8 cellular contexts compared by ENCODE assay signal in the genomic region with DNA sequence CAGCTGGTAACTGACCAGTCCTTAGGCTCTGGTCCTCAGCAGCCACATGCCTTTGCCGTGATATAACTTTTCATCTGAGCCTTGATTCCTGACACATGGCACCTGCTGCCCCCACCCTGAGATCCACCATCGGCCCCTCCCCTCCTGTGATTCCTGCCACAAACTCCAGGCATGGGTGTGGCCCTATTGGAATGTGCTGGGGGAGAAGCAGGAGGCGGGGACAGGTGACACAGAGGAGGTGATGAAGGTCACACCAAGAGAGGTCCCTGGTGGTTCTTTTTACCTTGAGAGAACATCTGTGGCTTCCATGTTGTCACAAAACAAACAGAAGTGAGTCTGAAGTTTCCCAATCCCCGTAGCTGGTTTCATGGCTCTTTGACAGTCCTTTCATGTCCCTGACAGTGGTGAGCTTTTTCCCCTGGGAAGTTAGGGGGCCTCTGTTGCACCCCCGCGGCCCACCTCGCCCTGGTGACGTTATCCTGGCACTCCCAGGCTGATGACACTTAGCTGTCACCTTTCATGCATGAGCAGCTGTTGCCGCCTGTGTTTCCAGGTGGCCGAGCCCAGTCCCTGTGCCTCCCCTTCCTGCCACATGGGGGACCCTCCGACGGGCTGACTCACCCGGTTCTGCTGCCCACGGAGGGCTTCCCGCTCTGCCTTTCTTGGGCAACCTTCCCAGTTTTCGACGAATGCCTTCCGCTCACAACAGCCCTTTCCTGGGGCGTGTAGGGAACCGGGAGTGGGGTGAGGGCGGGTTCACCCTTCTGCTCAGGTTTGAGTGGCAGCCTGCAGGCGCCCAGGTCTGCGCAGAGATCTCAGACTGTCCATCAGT.
DNase-seq lines count a peak whose midpoint lies in the region; ATAC-seq and TF ChIP-seq lines count a peak whose summit lies in the region.

No MANE protein-coding gene starts in this region.

- TF ChIP-seq CTCF in mammary epithelial cell (conservative IDR thresholded peaks at IDR 0.05 in 1 of 2, IDR thresholded peaks at IDR 0.05 in 1 of 2; ENCODE audit: extremely low read depth in 1 of 2, insufficient read depth in 1 of 2, low read depth in 1 of 2, low read length in 2 of 2) (no peak), mucosa of descending colon (IDR thresholded peaks at IDR 0.05) (no peak)

- no peak overlapping the region for H3K9ac ChIP-seq in mammary epithelial cell (ENCODE audit: insufficient read depth, low read length)

- dilution Hi-C loops in mammary epithelial cell (cut with HindIII; ENCODE audit: low sequenced_read_pairs) = no loop called here

- H3K4me1 ChIP-seq in mammary epithelial cell (ENCODE audit: insufficient read depth, low read length) (peaks cover 4% of the 10 kb centered on the region), mucosa of descending colon (ENCODE audit: low read depth) (peaks cover 5% of the 10 kb centered on the region)

- H2AFZ ChIP-seq in mammary epithelial cell (ENCODE audit: low read depth, low read length) = peak overlapping the region; percentile 8

- peaks cover 4% of the 10 kb centered on the region for H3K9me3 ChIP-seq in mammary epithelial cell (replicated peaks; ENCODE audit: insufficient read depth, low read length)
- H3K9me3 ChIP-seq in mucosa of descending colon = no peaks in the 10 kb centered on the region

- CTCF ChIA-PET in mammary epithelial cell (lab: Charles Lee; ENCODE audit: low non-redundant PET) = no interaction called here

- H3K79me2 ChIP-seq in mammary epithelial cell (ENCODE audit: insufficient read depth, low read length) = no peaks in the 10 kb centered on the region

- BruUV-seq in mammary epithelial cell (replicated peaks; lab: Mats Ljungman, UMichigan) = no TSS peak

- no peaks in the 10 kb centered on the region for H4K20me1 ChIP-seq in mammary epithelial cell (ENCODE audit: insufficient read depth, low read length)

- H3K4me2 ChIP-seq in mammary epithelial cell (ENCODE audit: insufficient read depth, low read depth, low read length) = no peak overlapping the region

- ATAC-seq in mucosa of descending colon = peak; percentile 33

- no peaks in the 10 kb centered on the region for H3K36me3 ChIP-seq in mammary epithelial cell (ENCODE audit: insufficient read depth, low read length)
- H3K36me3 ChIP-seq in mucosa of descending colon (ENCODE audit: low read depth) = no peaks in the 10 kb centered on the region

- in situ Hi-C loops in mammary epithelial cell (cut with MboI; ENCODE audit: low sequenced_read_pairs in 2 of 2) = no loop called here

- 36% methylated on average over 20 of the region's 23 CpGs for WGBS in mammary epithelial cell (ENCODE audit: low coverage, missing lambda C conversion rate)

- no peak overlapping the region for H3K27ac ChIP-seq in mammary epithelial cell (ENCODE audit: insufficient read depth, low read depth, low read length)

- H3K27me3 ChIP-seq in mammary epithelial cell (ENCODE audit: insufficient read depth, low read length) = no peaks in the 10 kb centered on the region

- DNase-seq in Daoy (ENCODE audit: low read depth) = peak; percentile 83
- DNase-seq in NCI-H1694 treated with DMSO at 0.1 percent for 48 hours (lab: John Stamatoyannopoulos, UW) = peak; percentile 15
- no peak for DNase-seq in mammary epithelial cell
- no peak for DNase-seq in mucosa of descending colon
- DNase-seq in activated effector memory CD4-positive, alpha-beta T cell treated with Interleukin-2 at 50 U/mL for 16 hours = no peak
- no peak for DNase-seq in anterior cingulate cortex (lab: John Stamatoyannopoulos, UW)
- DNase-seq in GF-D8 (lab: John Stamatoyannopoulos, UW) = no peak
- no peak for DNase-seq in inferior parietal cortex (ENCODE audit: extremely low spot score)

- H3K4me3 ChIP-seq in mammary epithelial cell (replicated peaks in 1 of 3; ENCODE audit: insufficient read depth in 1 of 3, low read depth in 2 of 3, low read length in 3 of 3) (no peak overlapping the region), mucosa of descending colon (no peak overlapping the region)

- intact Hi-C loops in mammary epithelial cell (cut with micrococcal nuclease) (no loop called here), mucosa of descending colon (cut with DNase I, micrococcal nuclease) (no loop called here)

Comparison
In these comparisons a context has a peak if more than half of its experiments do, and no peak if none do; other contexts are left out.
1. DNase-seq: peak in Daoy (single experiment) and NCI-H1694 treated with DMSO at 0.1 percent for 48 hours (single experiment); none in mammary epithelial cell (single experiment), mucosa of descending colon (0 of 3), activated effector memory CD4-positive, alpha-beta T cell treated with Interleukin-2 at 50 U/mL for 16 hours (single experiment), anterior cingulate cortex (0 of 58), GF-D8 (single experiment) and inferior parietal cortex (single experiment).